Comparison of ENCODE assay signal across 9 cellular contexts in genomic region chr19:57269515-57270250, GRCh38. TPM values are rescaled to one million over a fixed set of nuclear protein-coding genes. Genes with fewer than 3 reads are reported as not detected.
DNase-seq lines count a peak whose midpoint lies in the region; ATAC-seq and TF ChIP-seq lines count a peak whose summit lies in the region.
"Had no signal": no experiment of that assay in that cellular context is flagged by ENCODE, and none has a peak within 500 bp of the region (broad histone marks: within the 10 kb centered on the region; RNA-seq: fewer than 3 reads in every experiment).

No MANE protein-coding gene starts in this region.

- WGBS in mammary epithelial cell (ENCODE audit: low coverage, missing lambda C conversion rate), result 100% methylated on average over 3 of the region's 4 CpGs
- WGBS in trophoblast cell (ENCODE audit: extremely low coverage, insufficient coverage, insufficient read length), result no CpG with 5 or more reads among the region's 4 CpGs

- no peak overlapping the region for H3K18ac ChIP-seq in trophoblast cell (ENCODE audit: low read length)

- H2BK12ac ChIP-seq in trophoblast cell (ENCODE audit: low read length), result peak overlapping the region; percentile 56

- no peak overlapping the region for H3K23ac ChIP-seq in trophoblast cell (ENCODE audit: low read length)

- H3K36me3 ChIP-seq in mammary epithelial cell (ENCODE audit: insufficient read depth, low read length), result no peaks in the 10 kb centered on the region
- no peaks in the 10 kb centered on the region for H3K36me3 ChIP-seq in trophoblast cell (ENCODE audit: control insufficient read depth in 1 of 2, insufficient read depth in 2 of 2, low read length in 2 of 2)

- no peak overlapping the region for H2AFZ ChIP-seq in mammary epithelial cell (ENCODE audit: low read depth, low read length)
- no peak overlapping the region for H2AFZ ChIP-seq in trophoblast cell (ENCODE audit: insufficient read depth, low read length, poor library complexity)

- H3K27me3 ChIP-seq in mammary epithelial cell (ENCODE audit: insufficient read depth, low read length) (no peaks in the 10 kb centered on the region), trophoblast cell (ENCODE audit: insufficient read depth, low read length) (no peaks in the 10 kb centered on the region)
- H3K27me3 ChIP-seq: gastroesophageal sphincter had no signal

- H4K91ac ChIP-seq in trophoblast cell (ENCODE audit: low read depth, low read length), result peak overlapping the region; percentile 40

- H3K4ac ChIP-seq in trophoblast cell (ENCODE audit: low read depth, low read length), result no peak overlapping the region

- H3K4me2 ChIP-seq in mammary epithelial cell (ENCODE audit: insufficient read depth, low read depth, low read length) (no peak overlapping the region), trophoblast cell (ENCODE audit: low read length) (no peak overlapping the region)

- H3K27ac ChIP-seq in mammary epithelial cell (ENCODE audit: insufficient read depth, low read depth, low read length) (no peak overlapping the region), trophoblast cell (ENCODE audit: low read depth, low read length) (peak overlapping the region; percentile 39)
- H3K27ac ChIP-seq: gastroesophageal sphincter had no signal

- in situ Hi-C loops in mammary epithelial cell (cut with MboI; ENCODE audit: low sequenced_read_pairs in 2 of 2), result no loop called here

- no peak for ATAC-seq in GM18505 (IDR thresholded peaks at IDR 0.05; ENCODE audit: unreplicated experiment)
- ATAC-seq in HG03432 (IDR thresholded peaks at IDR 0.05; ENCODE audit: unreplicated experiment), result peak; percentile 41
- no peak for ATAC-seq in HG03095 (IDR thresholded peaks at IDR 0.05; ENCODE audit: unreplicated experiment)
- ATAC-seq: gastroesophageal sphincter had no signal

- CTCF ChIA-PET in mammary epithelial cell (lab: Charles Lee; ENCODE audit: low non-redundant PET), result no interaction called here

- no peak for TF ChIP-seq CTCF in mammary epithelial cell (conservative IDR thresholded peaks at IDR 0.05 in 1 of 2, IDR thresholded peaks at IDR 0.05 in 1 of 2; ENCODE audit: extremely low read depth in 1 of 2, insufficient read depth in 1 of 2, low read depth in 1 of 2, low read length in 2 of 2)

- H3K14ac ChIP-seq in trophoblast cell (ENCODE audit: low read length), result no peak overlapping the region

- no peak overlapping the region for H2AK5ac ChIP-seq in trophoblast cell (ENCODE audit: low read length)

- H3K4me3 ChIP-seq in mammary epithelial cell (replicated peaks in 1 of 3; ENCODE audit: insufficient read depth in 1 of 3, low read depth in 2 of 3, low read length in 3 of 3) (no peak overlapping the region), trophoblast cell (ENCODE audit: low read depth, low read length) (no peak overlapping the region)
- H3K4me3 ChIP-seq: gastroesophageal sphincter had no signal

- DNase-seq in mammary epithelial cell (peak; percentile 74), trophoblast cell (peak in 1 of 2 donors; percentile 14), cerebellar nuclear complex (lab: John Stamatoyannopoulos, UW) (no peak), NCI-H2196 (lab: John Stamatoyannopoulos, UW; ENCODE audit: unreplicated experiment) (no peak), superior temporal gyrus (ENCODE audit: extremely low spot score) (no peak)

- no peaks in the 10 kb centered on the region for H3K79me1 ChIP-seq in trophoblast cell (ENCODE audit: low read length)

- no peak overlapping the region for H2BK120ac ChIP-seq in trophoblast cell (ENCODE audit: insufficient read depth, low read length, poor library complexity)

- no peaks in the 10 kb centered on the region for H3K79me2 ChIP-seq in mammary epithelial cell (ENCODE audit: insufficient read depth, low read length)
- H3K79me2 ChIP-seq in trophoblast cell (ENCODE audit: control insufficient read depth, insufficient read depth, low read length, poor library complexity), result no peaks in the 10 kb centered on the region

- H3K4me1 ChIP-seq in mammary epithelial cell (ENCODE audit: insufficient read depth, low read length), result peaks cover 3% of the 10 kb centered on the region
- peaks cover 3 to 6% of the 10 kb centered on the region in 2 experiments for H3K4me1 ChIP-seq in trophoblast cell (ENCODE audit: control insufficient read depth in 1 of 2, insufficient read depth in 2 of 2, low read length in 2 of 2)
- H3K4me1 ChIP-seq: gastroesophageal sphincter had no signal

- H3K9ac ChIP-seq in mammary epithelial cell (ENCODE audit: insufficient read depth, low read length), result no peak overlapping the region
- H3K9ac ChIP-seq in trophoblast cell (ENCODE audit: low read length), result no peak overlapping the region

- intact Hi-C loops in mammary epithelial cell (cut with micrococcal nuclease), result no loop called here

- H2BK5ac ChIP-seq in trophoblast cell (ENCODE audit: low read depth, low read length, poor library complexity), result no peak overlapping the region

- no TSS peak for BruUV-seq in mammary epithelial cell (replicated peaks; lab: Mats Ljungman, UMichigan)

- dilution Hi-C loops in mammary epithelial cell (cut with HindIII; ENCODE audit: low sequenced_read_pairs), result no loop called here

- no peak overlapping the region for H4K12ac ChIP-seq in trophoblast cell (ENCODE audit: low read depth, low read length)

- H3K9me3 ChIP-seq in mammary epithelial cell (replicated peaks; ENCODE audit: insufficient read depth, low read length), result no peaks in the 10 kb centered on the region
- no peaks in the 10 kb centered on the region for H3K9me3 ChIP-seq in trophoblast cell (ENCODE audit: insufficient read depth, low read depth, low read length)
- H3K9me3 ChIP-seq: gastroesophageal sphincter had no signal

- TF ChIP-seq POLR2A in GM18505 (IDR thresholded peaks at IDR 0.05; ENCODE audit: borderline replicate concordance, extremely low read depth, insufficient read depth, insufficient read length), result peak; percentile 44

- H4K8ac ChIP-seq in trophoblast cell (ENCODE audit: low read depth, low read length), result no peak overlapping the region

- no peaks in the 10 kb centered on the region for H4K20me1 ChIP-seq in mammary epithelial cell (ENCODE audit: insufficient read depth, low read length)

RNA-seq across cellular contexts. Expression of gene ZNF460, which starts 10.6 kb away (rescaled TPM):
- total RNA-seq in mammary epithelial cell, result 100 to 1,000 TPM in 1 of 2 donors, 10 to 100 TPM in 1; 75.0 to 158 TPM
- polyA plus RNA-seq in mammary epithelial cell, result 15.2 TPM
- polyA minus RNA-seq in mammary epithelial cell, result 118 TPM
- 5.7 and 6.0 TPM in 2 replicates for polyA plus RNA-seq in trophoblast cell (2013)

RNA-seq across cellular contexts. Expression of gene ZNF805, which starts 29.3 kb away (rescaled TPM):
- 10 to 100 TPM; 13.5 to 37.5 TPM for total RNA-seq in mammary epithelial cell
- 4.3 TPM for polyA plus RNA-seq in mammary epithelial cell
- polyA minus RNA-seq in mammary epithelial cell, result 7.9 TPM
- polyA plus RNA-seq in trophoblast cell (2013), result 4.7 and 5.0 TPM in 2 replicates

RNA-seq across cellular contexts. Expression of gene AURKC, which starts 38.9 kb away (rescaled TPM):
- 1 to 10 TPM in 1 of 2 donors, under 1 TPM in 1; 0.33 to 1.2 TPM for total RNA-seq in mammary epithelial cell
- polyA plus RNA-seq in mammary epithelial cell, result 0.32 TPM
- not detected for polyA minus RNA-seq in mammary epithelial cell
- polyA plus RNA-seq in trophoblast cell (2013), result 0.63 and 0.85 TPM in 2 replicates

RNA-seq across cellular contexts. Expression of gene ZNF543, which starts 50.6 kb away (rescaled TPM):
- 10 to 100 TPM in 1 of 2 donors, 1 to 10 TPM in 1; 7.4 to 15.2 TPM for total RNA-seq in mammary epithelial cell
- 2.0 TPM for polyA plus RNA-seq in mammary epithelial cell
- 2.2 TPM for polyA minus RNA-seq in mammary epithelial cell
- 2.5 and 2.7 TPM in 2 replicates for polyA plus RNA-seq in trophoblast cell (2013)
